ENCODE assay signal across 16 cellular contexts in genomic region chr14:68691031-68691864, GRCh38.
A peak's percentile ranks its signal among the peaks of the same experiment; 100 is the strongest.
DNase-seq lines count a peak whose midpoint lies in the region; ATAC-seq and TF ChIP-seq lines count a peak whose summit lies in the region.
"Had no signal": no experiment of that assay in that cellular context is flagged by ENCODE, and none has a peak within 500 bp of the region (broad histone marks: within the 10 kb centered on the region; RNA-seq: fewer than 3 reads in every experiment).

No MANE protein-coding gene starts in this region.

- H3K9me3 ChIP-seq in SK-N-SH (no peaks in the 10 kb centered on the region), upper lobe of right lung (no peaks in the 10 kb centered on the region)
- H3K9me3 ChIP-seq: tibial nerve had no signal

- peak overlapping the region; percentile 45 to 65 for H3K27ac Mint-ChIP-seq in effector memory CD8-positive, alpha-beta T cell
- peak overlapping the region; percentile 86 for H3K27ac Mint-ChIP-seq in nephron progenitor cell
- H3K27ac Mint-ChIP-seq: activated CD8-positive, alpha-beta memory T cell treated with anti-CD3 and anti-CD28 coated beads, Interleukin-2, amount 10 ng/mL, durations not matched to agents 7 days and 5 days had no signal

- H3K36me3 Mint-ChIP-seq in effector memory CD8-positive, alpha-beta T cell (ENCODE audit: insufficient read depth): peaks cover 4% of the 10 kb centered on the region
- H3K36me3 Mint-ChIP-seq in nephron progenitor cell (ENCODE audit: low read depth): peaks cover 7% of the 10 kb centered on the region
- H3K36me3 Mint-ChIP-seq: activated CD8-positive, alpha-beta memory T cell treated with anti-CD3 and anti-CD28 coated beads, Interleukin-2, amount 10 ng/mL, durations not matched to agents 7 days and 5 days; naive thymus-derived CD8-positive, alpha-beta T cell had no signal

- peaks cover 25% of the 10 kb centered on the region for H3F3A ChIP-seq in SK-N-SH (replicated peaks; ENCODE audit: insufficient read depth)

- H3K4me2 ChIP-seq in SK-N-SH: no peak overlapping the region

- peaks cover 23 to 49% of the 10 kb centered on the region in 2 donors for H3K4me1 Mint-ChIP-seq in effector memory CD8-positive, alpha-beta T cell (ENCODE audit: low read depth in 2 of 2)
- peaks cover 80% of the 10 kb centered on the region for H3K4me1 Mint-ChIP-seq in nephron progenitor cell

- no peak overlapping the region for H3K4me3 Mint-ChIP-seq in effector memory CD8-positive, alpha-beta T cell
- peak overlapping the region; percentile 42 for H3K4me3 Mint-ChIP-seq in nephron progenitor cell
- H3K4me3 Mint-ChIP-seq: activated CD8-positive, alpha-beta memory T cell treated with anti-CD3 and anti-CD28 coated beads, Interleukin-2, amount 10 ng/mL, durations not matched to agents 7 days and 5 days; naive thymus-derived CD8-positive, alpha-beta T cell had no signal

- TF ChIP-seq EP300 in SK-N-SH (IDR thresholded peaks at IDR 0.05; ENCODE audit: borderline replicate concordance in 1 of 2, low read depth in 1 of 2, low read length in 1 of 2): no peak

- DNase-seq in SK-N-SH: peak; percentile 82
- no peak for DNase-seq in effector memory CD8-positive, alpha-beta T cell
- DNase-seq in nephron progenitor cell: peak; percentile 81
- DNase-seq in upper lobe of right lung: peak; percentile 61
- no peak for DNase-seq in GM19238 (ENCODE audit: insufficient read length, low spot score)
- DNase-seq in NCI-H2107 (lab: John Stamatoyannopoulos, UW): no peak
- DNase-seq: activated CD8-positive, alpha-beta memory T cell treated with anti-CD3 and anti-CD28 coated beads, Interleukin-2, amount 10 ng/mL, durations not matched to agents 7 days and 5 days; kidney glomerular epithelial cell; MV-4-11; naive thymus-derived CD8-positive, alpha-beta T cell; NCI-H510A treated with DMSO at 0.1 percent for 48 hours; SHP77 treated with DMSO at 0.1 percent for 48 hours had no signal

- no peak for TF ChIP-seq CTCF in SK-N-SH (IDR thresholded peaks at IDR 0.05)
- no peak for TF ChIP-seq CTCF in nephron progenitor cell (IDR thresholded peaks at IDR 0.05)
- TF ChIP-seq CTCF in upper lobe of right lung (IDR thresholded peaks at IDR 0.05): no peak

- no peaks in the 10 kb centered on the region for H3K36me3 ChIP-seq in SK-N-SH (replicated peaks in 1 of 2; ENCODE audit: control insufficient read depth in 1 of 2, insufficient read depth in 2 of 2, low read length in 1 of 2)
- no peaks in the 10 kb centered on the region for H3K36me3 ChIP-seq in upper lobe of right lung
- H3K36me3 ChIP-seq: tibial nerve had no signal

- H3K9me2 ChIP-seq in SK-N-SH: no peaks in the 10 kb centered on the region

- CTCF ChIA-PET in SK-N-SH (lab: Yijun Ruan, JAX): interaction anchor here (1.2 to 1.5 kb wide), 4 partner anchors 29 to 106 kb away, joined by 3 to 5 read pairs (median 4); no protein-coding TSS in a partner anchor

- H3K4me3 ChIP-seq in SK-N-SH (ENCODE audit: low read depth in 2 of 2, low read length in 1 of 2) (no peak overlapping the region), upper lobe of right lung (no peak overlapping the region)
- H3K4me3 ChIP-seq: skin epidermis, tibial nerve had no signal

- intact Hi-C loops in upper lobe of right lung (cut with DNase I): no loop called here

- H3K4me1 ChIP-seq in SK-N-SH (ENCODE audit: control insufficient read depth in 1 of 2, insufficient read depth in 2 of 2, low read depth in 1 of 2, low read length in 1 of 2) (peaks cover 27 to 33% of the 10 kb centered on the region in 2 experiments; a peak in 3 of 4 replicates), upper lobe of right lung (peaks cover 18% of the 10 kb centered on the region)

- no peaks in the 10 kb centered on the region for H3K9me3 Mint-ChIP-seq in effector memory CD8-positive, alpha-beta T cell
- H3K9me3 Mint-ChIP-seq in nephron progenitor cell: peaks cover 12% of the 10 kb centered on the region
- H3K9me3 Mint-ChIP-seq: naive thymus-derived CD8-positive, alpha-beta T cell had no signal

- POLR2A ChIA-PET in SK-N-SH (lab: Yijun Ruan, JAX): no interaction called here

- no peak for TF ChIP-seq RAD21 in SK-N-SH (IDR thresholded peaks at IDR 0.05; ENCODE audit: low read length)

- 84% methylated on average over 25 of the region's 26 CpGs for WGBS in SK-N-SH (ENCODE audit: low lambda C conversion rate)

- H3K9ac ChIP-seq in SK-N-SH: no peak overlapping the region

- no peak for ATAC-seq in SK-N-SH treated with all-trans-retinoic acid at 6 μM for 48 hours
- no peak for ATAC-seq in effector memory CD8-positive, alpha-beta T cell (replicated peaks)
- no peak for ATAC-seq in upper lobe of right lung
- ATAC-seq in GM18873 (IDR thresholded peaks at IDR 0.05; ENCODE audit: low FRiP score, unreplicated experiment): no peak
- ATAC-seq: activated CD8-positive, alpha-beta memory T cell treated with anti-CD3 and anti-CD28 coated beads, Interleukin-2, amount 10 ng/mL, durations not matched to agents 7 days and 5 days; naive thymus-derived CD8-positive, alpha-beta T cell had no signal

- H4K20me1 ChIP-seq in SK-N-SH (ENCODE audit: insufficient read depth): no peaks in the 10 kb centered on the region

- no peaks in the 10 kb centered on the region for H3K27me3 Mint-ChIP-seq in effector memory CD8-positive, alpha-beta T cell
- no peaks in the 10 kb centered on the region for H3K27me3 Mint-ChIP-seq in nephron progenitor cell (ENCODE audit: low read depth, poor library complexity)
- H3K27me3 Mint-ChIP-seq: naive thymus-derived CD8-positive, alpha-beta T cell had no signal

- H3K27ac ChIP-seq in SK-N-SH (ENCODE audit: low read depth in 2 of 2, low read length in 1 of 2) (no peak overlapping the region), upper lobe of right lung (no peak overlapping the region)
- H3K27ac ChIP-seq: tibial nerve had no signal

- H3K27me3 ChIP-seq in SK-N-SH (ENCODE audit: insufficient read depth) (no peaks in the 10 kb centered on the region), upper lobe of right lung (no peaks in the 10 kb centered on the region)
- H3K27me3 ChIP-seq: tibial nerve had no signal

- no peaks in the 10 kb centered on the region for H3K79me2 ChIP-seq in SK-N-SH (ENCODE audit: insufficient read depth)

- no peak overlapping the region for H2AFZ ChIP-seq in SK-N-SH (ENCODE audit: low read depth)

TF ChIP-seq in SK-N-SH, 30 proteins besides CTCF, POLR2A, EP300 and RAD21:
- TF ChIP-seq CHD2 (IDR thresholded peaks at IDR 0.05; ENCODE audit: low read length, partially characterized antibody) (peak; percentile 2), RFX5 (IDR thresholded peaks at IDR 0.05; ENCODE audit: low read length) (peak; percentile 10; the same call in 1 of the 2 replicates), FOSL2 (IDR thresholded peaks at IDR 0.05; ENCODE audit: borderline replicate concordance, low read depth) (no peak)
TF ChIP-seq in SK-N-SH: peak in this region for 2.

TF ChIP-seq in SK-N-SH treated with all-trans-retinoic acid at 6 μM for 48 hours, 23 proteins besides CTCF, POLR2A, EP300 and RAD21:
- no peak for TF ChIP-seq ZNF70 (CRISPR knock-in tag; IDR thresholded peaks at IDR 0.05)
- no peak for TF ChIP-seq ISL1 (CRISPR knock-in tag; IDR thresholded peaks at IDR 0.05)
- TF ChIP-seq ZNF565 (CRISPR knock-in tag; conservative IDR thresholded peaks at IDR 0.05; ENCODE audit: low read depth): no peak
- no peak for TF ChIP-seq ZNF8 (CRISPR knock-in tag; IDR thresholded peaks at IDR 0.05)
- no peak for TF ChIP-seq SNAI2 (CRISPR knock-in tag; IDR thresholded peaks at IDR 0.05)
- TF ChIP-seq GLIS3 (CRISPR knock-in tag; IDR thresholded peaks at IDR 0.05): no peak
- no peak for TF ChIP-seq CSDC2 (CRISPR knock-in tag; IDR thresholded peaks at IDR 0.05)
- no peak for TF ChIP-seq OSR1 (CRISPR knock-in tag; IDR thresholded peaks at IDR 0.05)
- TF ChIP-seq, protein P1, sequence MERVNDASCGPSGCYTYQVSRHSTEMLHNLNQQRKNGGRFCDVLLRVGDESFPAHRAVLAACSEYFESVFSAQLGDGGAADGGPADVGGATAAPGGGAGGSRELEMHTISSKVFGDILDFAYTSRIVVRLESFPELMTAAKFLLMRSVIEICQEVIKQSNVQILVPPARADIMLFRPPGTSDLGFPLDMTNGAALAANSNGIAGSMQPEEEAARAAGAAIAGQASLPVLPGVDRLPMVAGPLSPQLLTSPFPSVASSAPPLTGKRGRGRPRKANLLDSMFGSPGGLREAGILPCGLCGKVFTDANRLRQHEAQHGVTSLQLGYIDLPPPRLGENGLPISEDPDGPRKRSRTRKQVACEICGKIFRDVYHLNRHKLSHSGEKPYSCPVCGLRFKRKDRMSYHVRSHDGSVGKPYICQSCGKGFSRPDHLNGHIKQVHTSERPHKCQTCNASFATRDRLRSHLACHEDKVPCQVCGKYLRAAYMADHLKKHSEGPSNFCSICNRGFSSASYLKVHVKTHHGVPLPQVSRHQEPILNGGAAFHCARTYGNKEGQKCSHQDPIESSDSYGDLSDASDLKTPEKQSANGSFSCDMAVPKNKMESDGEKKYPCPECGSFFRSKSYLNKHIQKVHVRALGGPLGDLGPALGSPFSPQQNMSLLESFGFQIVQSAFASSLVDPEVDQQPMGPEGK (CRISPR knock-in tag; IDR thresholded peaks at IDR 0.05; ENCODE audit: borderline replicate concordance): no peak
- TF ChIP-seq ESRRG (CRISPR knock-in tag; IDR thresholded peaks at IDR 0.05): no peak
- no peak for TF ChIP-seq ZFP30 (CRISPR knock-in tag; IDR thresholded peaks at IDR 0.05)

Comparison
In these comparisons a context has a peak if more than half of its experiments do, and no peak if none do; other contexts are left out.
1. DNase-seq: peak in SK-N-SH (single experiment), nephron progenitor cell (single experiment) and upper lobe of right lung (single experiment); none in effector memory CD8-positive, alpha-beta T cell (0 of 3), GM19238 (single experiment) and NCI-H2107 (single experiment).